ENCODE assay signal across 8 cellular contexts in the genomic region with DNA sequence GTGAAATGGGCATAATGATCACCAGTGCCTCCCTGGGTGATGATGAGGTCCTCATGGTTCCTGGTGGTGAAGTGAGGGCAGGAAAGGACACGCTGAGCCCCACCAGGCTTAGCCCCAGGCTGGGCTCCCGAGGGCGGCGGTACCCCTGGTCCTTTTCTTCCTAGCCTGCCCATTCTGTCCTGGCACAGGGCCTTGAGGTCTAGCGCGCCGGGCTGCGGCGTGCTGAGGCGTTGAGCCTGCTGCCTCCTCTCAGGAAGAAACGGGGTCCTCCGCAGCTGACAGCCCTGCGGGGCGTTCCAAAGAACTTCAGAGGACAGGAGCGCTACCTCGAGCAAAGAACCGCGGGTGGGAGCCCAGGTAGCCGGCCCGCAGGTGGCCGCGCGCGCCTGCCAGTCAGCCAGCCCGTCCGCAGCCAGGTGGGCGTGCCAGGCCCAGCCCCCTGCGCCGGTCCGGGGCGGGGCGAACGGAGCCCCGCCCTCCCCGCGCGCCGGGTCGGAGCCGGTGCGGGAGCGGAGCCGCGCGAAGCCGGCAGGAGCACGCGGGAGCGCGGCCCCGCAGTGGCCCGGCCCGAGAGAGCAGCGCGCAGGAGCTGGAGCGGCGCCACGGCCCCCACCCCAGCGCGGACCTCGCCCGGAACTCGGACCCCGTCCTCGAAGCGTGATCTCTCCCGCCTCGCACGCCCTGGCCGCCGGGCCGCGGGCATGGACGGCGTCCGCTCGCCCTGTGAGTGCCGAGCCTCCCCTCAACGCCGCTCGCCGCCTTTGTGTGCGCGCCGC. TPM values are rescaled to one million over a fixed set of nuclear protein-coding genes. Genes with fewer than 3 reads are reported as not detected.
A peak's percentile ranks its signal among the peaks of the same experiment; 100 is the strongest.
DNase-seq lines count a peak whose midpoint lies in the region; ATAC-seq lines count a peak whose summit lies in the region.

A gene (plus strand): TSS at position 477 of the 776 bp plus-strand sequence. CDS start 791 bp downstream, outside the sequence.

- peaks cover 59% of the 10 kb centered on the region for H3K4me1 ChIP-seq in BLaER1

- peaks cover 5% of the 10 kb centered on the region; the same call in 1 of the 2 replicates for H3K27me3 ChIP-seq in BLaER1

- H3K9ac ChIP-seq in BLaER1, result peak within 1 kb of the TSS; percentile 83

- peaks cover 48% of the 10 kb centered on the region for H3K27me3 Mint-ChIP-seq in activated CD4-positive, alpha-beta T cell treated with anti-CD3 and anti-CD28 coated beads, Interleukin-2, amount 10 ng/mL, durations not matched to agents 24 days and 14 days
- peaks cover 75% of the 10 kb centered on the region for H3K27me3 Mint-ChIP-seq in stimulated activated naive CD8-positive, alpha-beta T cell treated with anti-CD3 and anti-CD28 coated beads, Interleukin-15, amount 100 ng/mL, for 72 hours

- peaks cover 13% of the 10 kb centered on the region for H4K20me1 ChIP-seq in BLaER1

- no peaks in the 10 kb centered on the region for H3K9me3 Mint-ChIP-seq in activated CD4-positive, alpha-beta T cell treated with anti-CD3 and anti-CD28 coated beads, Interleukin-2, amount 10 ng/mL, durations not matched to agents 24 days and 14 days
- no peaks in the 10 kb centered on the region for H3K9me3 Mint-ChIP-seq in stimulated activated naive CD8-positive, alpha-beta T cell treated with anti-CD3 and anti-CD28 coated beads, Interleukin-15, amount 100 ng/mL, for 72 hours

- H3K27ac ChIP-seq in BLaER1, result peak within 1 kb of the TSS; percentile 79

- ATAC-seq in stimulated activated naive CD8-positive, alpha-beta T cell treated with anti-CD3 and anti-CD28 coated beads, Interleukin-15, amount 100 ng/mL, for 72 hours, result peak; percentile 68
- ATAC-seq in HG02759 (IDR thresholded peaks at IDR 0.05; ENCODE audit: unreplicated experiment), result no peak

- peaks cover 3% of the 10 kb centered on the region for H3K4me1 Mint-ChIP-seq in activated CD4-positive, alpha-beta T cell treated with anti-CD3 and anti-CD28 coated beads, Interleukin-2, amount 10 ng/mL, durations not matched to agents 24 days and 14 days
- H3K4me1 Mint-ChIP-seq in stimulated activated naive CD8-positive, alpha-beta T cell treated with anti-CD3 and anti-CD28 coated beads, Interleukin-15, amount 100 ng/mL, for 72 hours, result peaks cover 11% of the 10 kb centered on the region

- no peaks in the 10 kb centered on the region for H3K36me3 Mint-ChIP-seq in activated CD4-positive, alpha-beta T cell treated with anti-CD3 and anti-CD28 coated beads, Interleukin-2, amount 10 ng/mL, durations not matched to agents 24 days and 14 days (ENCODE audit: low read depth)

- peak within 1 kb of the TSS; percentile 79 for H3K4me3 Mint-ChIP-seq in activated CD4-positive, alpha-beta T cell treated with anti-CD3 and anti-CD28 coated beads, Interleukin-2, amount 10 ng/mL, durations not matched to agents 24 days and 14 days
- H3K4me3 Mint-ChIP-seq in stimulated activated naive CD8-positive, alpha-beta T cell treated with anti-CD3 and anti-CD28 coated beads, Interleukin-15, amount 100 ng/mL, for 72 hours, result peak within 1 kb of the TSS; percentile 83

- no peak within 1 kb of the TSS for H3K27ac Mint-ChIP-seq in activated CD4-positive, alpha-beta T cell treated with anti-CD3 and anti-CD28 coated beads, Interleukin-2, amount 10 ng/mL, durations not matched to agents 24 days and 14 days
- H3K27ac Mint-ChIP-seq in stimulated activated naive CD8-positive, alpha-beta T cell treated with anti-CD3 and anti-CD28 coated beads, Interleukin-15, amount 100 ng/mL, for 72 hours, result no peak within 1 kb of the TSS

- DNase-seq in HuH-7.5 (ENCODE audit: low spot score), result peak; percentile 95
- peak; percentile 89 for DNase-seq in activated CD4-positive, alpha-beta T cell treated with anti-CD3 and anti-CD28 coated beads, Interleukin-2, amount 10 ng/mL, durations not matched to agents 24 days and 14 days
- DNase-seq in effector CD8-positive, alpha-beta T cell (lab: John Stamatoyannopoulos, UW), result peak; percentile 6
- DNase-seq in midbrain (lab: John Stamatoyannopoulos, UW), result peak; percentile 30
- peak; percentile 30 to 45 for DNase-seq in stimulated activated naive CD8-positive, alpha-beta T cell treated with anti-CD3 and anti-CD28 coated beads, Interleukin-15, amount 100 ng/mL, for 72 hours
- no peak for DNase-seq in islet precursor cell

- H3K4me3 ChIP-seq in BLaER1, result peak within 1 kb of the TSS; percentile 77

- intact Hi-C loops in activated CD4-positive, alpha-beta T cell treated with anti-CD3 and anti-CD28 coated beads, Interleukin-2, amount 10 ng/mL, durations not matched to agents 24 days and 14 days (cut with micrococcal nuclease), result no loop called here

- H3K9me3 ChIP-seq in BLaER1, result no peaks in the 10 kb centered on the region

- no peaks in the 10 kb centered on the region for H3K36me3 ChIP-seq in BLaER1

- H3K4me2 ChIP-seq in BLaER1, result peak within 1 kb of the TSS; percentile 99

RNA-seq across cellular contexts. Expression of the gene that starts here (rescaled TPM):
- total RNA-seq in activated CD4-positive, alpha-beta T cell treated with anti-CD3 and anti-CD28 coated beads, Interleukin-2, amount 10 ng/mL, durations not matched to agents 24 days and 14 days, result 2.7 and 4.0 TPM in 2 replicates
